Comparison of ENCODE assay signal across 1 cellular context in the genomic region with DNA sequence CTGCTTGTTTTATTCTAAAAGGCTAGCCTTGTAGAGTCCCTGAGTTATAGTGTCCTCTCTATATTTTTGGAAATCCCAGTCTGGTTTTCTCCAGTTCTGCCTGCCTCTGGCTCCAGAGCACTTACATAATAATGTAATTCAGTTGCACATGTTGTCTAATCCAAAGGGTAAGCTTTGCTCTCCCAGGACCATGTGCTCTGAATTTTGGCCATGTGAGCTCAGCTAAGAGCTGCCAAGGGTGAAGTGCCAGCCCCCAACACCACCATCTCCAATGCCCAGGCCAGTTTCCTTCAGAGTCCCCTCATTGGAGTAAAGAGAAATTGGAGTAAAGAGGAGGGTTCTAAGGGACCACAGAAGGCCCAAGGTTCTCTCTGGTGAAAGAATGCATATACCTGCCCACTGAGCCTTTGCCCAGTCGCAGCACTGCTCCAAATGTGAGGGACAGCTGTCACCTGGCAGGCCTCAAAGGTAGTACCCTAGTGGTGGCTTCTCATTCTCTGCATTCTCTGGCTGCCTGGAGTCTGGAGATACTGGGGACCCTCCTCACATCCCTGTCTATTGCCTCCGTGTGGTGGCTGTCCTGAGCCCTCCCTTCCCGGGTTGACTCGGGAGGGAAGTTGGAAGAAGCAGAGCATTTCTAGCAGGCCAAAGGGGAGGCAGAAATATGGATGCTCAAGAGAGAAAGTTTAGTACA.
TF ChIP-seq lines count a peak whose summit lies in the region.

No MANE protein-coding gene starts in this region.

TF ChIP-seq in SK-N-SH treated with all-trans-retinoic acid at 6 μM for 48 hours, 23 proteins besides CTCF, POLR2A, EP300 and RAD21 (continued from another document):
- TF ChIP-seq PPARA (CRISPR knock-in tag; IDR thresholded peaks at IDR 0.05; ENCODE audit: borderline replicate concordance) = no peak
- no peak for TF ChIP-seq ZC3H10 (CRISPR knock-in tag; IDR thresholded peaks at IDR 0.05)
- TF ChIP-seq, protein P1, sequence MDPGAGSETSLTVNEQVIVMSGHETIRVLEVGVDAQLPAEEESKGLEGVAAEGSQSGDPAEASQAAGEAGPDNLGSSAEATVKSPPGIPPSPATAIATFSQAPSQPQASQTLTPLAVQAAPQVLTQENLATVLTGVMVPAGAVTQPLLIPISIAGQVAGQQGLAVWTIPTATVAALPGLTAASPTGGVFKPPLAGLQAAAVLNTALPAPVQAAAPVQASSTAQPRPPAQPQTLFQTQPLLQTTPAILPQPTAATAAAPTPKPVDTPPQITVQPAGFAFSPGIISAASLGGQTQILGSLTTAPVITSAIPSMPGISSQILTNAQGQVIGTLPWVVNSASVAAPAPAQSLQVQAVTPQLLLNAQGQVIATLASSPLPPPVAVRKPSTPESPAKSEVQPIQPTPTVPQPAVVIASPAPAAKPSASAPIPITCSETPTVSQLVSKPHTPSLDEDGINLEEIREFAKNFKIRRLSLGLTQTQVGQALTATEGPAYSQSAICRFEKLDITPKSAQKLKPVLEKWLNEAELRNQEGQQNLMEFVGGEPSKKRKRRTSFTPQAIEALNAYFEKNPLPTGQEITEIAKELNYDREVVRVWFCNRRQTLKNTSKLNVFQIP (CRISPR knock-in tag; IDR thresholded peaks at IDR 0.05; ENCODE audit: borderline replicate concordance, low read depth) = no peak
- TF ChIP-seq ESRRG (CRISPR knock-in tag; IDR thresholded peaks at IDR 0.05) = no peak
- TF ChIP-seq, protein P2, sequence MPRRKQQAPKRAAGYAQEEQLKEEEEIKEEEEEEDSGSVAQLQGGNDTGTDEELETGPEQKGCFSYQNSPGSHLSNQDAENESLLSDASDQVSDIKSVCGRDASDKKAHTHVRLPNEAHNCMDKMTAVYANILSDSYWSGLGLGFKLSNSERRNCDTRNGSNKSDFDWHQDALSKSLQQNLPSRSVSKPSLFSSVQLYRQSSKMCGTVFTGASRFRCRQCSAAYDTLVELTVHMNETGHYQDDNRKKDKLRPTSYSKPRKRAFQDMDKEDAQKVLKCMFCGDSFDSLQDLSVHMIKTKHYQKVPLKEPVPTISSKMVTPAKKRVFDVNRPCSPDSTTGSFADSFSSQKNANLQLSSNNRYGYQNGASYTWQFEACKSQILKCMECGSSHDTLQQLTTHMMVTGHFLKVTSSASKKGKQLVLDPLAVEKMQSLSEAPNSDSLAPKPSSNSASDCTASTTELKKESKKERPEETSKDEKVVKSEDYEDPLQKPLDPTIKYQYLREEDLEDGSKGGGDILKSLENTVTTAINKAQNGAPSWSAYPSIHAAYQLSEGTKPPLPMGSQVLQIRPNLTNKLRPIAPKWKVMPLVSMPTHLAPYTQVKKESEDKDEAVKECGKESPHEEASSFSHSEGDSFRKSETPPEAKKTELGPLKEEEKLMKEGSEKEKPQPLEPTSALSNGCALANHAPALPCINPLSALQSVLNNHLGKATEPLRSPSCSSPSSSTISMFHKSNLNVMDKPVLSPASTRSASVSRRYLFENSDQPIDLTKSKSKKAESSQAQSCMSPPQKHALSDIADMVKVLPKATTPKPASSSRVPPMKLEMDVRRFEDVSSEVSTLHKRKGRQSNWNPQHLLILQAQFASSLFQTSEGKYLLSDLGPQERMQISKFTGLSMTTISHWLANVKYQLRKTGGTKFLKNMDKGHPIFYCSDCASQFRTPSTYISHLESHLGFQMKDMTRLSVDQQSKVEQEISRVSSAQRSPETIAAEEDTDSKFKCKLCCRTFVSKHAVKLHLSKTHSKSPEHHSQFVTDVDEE (CRISPR knock-in tag; IDR thresholded peaks at IDR 0.05) = no peak
- no peak for TF ChIP-seq CSDC2 (CRISPR knock-in tag; IDR thresholded peaks at IDR 0.05)
- TF ChIP-seq ZNF8 (CRISPR knock-in tag; IDR thresholded peaks at IDR 0.05) = no peak
- TF ChIP-seq, protein P3, sequence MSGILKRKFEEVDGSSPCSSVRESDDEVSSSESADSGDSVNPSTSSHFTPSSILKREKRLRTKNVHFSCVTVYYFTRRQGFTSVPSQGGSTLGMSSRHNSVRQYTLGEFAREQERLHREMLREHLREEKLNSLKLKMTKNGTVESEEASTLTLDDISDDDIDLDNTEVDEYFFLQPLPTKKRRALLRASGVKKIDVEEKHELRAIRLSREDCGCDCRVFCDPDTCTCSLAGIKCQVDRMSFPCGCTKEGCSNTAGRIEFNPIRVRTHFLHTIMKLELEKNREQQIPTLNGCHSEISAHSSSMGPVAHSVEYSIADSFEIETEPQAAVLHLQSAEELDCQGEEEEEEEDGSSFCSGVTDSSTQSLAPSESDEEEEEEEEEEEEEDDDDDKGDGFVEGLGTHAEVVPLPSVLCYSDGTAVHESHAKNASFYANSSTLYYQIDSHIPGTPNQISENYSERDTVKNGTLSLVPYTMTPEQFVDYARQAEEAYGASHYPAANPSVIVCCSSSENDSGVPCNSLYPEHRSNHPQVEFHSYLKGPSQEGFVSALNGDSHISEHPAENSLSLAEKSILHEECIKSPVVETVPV (CRISPR knock-in tag; IDR thresholded peaks at IDR 0.05) = no peak
- TF ChIP-seq, protein P4, sequence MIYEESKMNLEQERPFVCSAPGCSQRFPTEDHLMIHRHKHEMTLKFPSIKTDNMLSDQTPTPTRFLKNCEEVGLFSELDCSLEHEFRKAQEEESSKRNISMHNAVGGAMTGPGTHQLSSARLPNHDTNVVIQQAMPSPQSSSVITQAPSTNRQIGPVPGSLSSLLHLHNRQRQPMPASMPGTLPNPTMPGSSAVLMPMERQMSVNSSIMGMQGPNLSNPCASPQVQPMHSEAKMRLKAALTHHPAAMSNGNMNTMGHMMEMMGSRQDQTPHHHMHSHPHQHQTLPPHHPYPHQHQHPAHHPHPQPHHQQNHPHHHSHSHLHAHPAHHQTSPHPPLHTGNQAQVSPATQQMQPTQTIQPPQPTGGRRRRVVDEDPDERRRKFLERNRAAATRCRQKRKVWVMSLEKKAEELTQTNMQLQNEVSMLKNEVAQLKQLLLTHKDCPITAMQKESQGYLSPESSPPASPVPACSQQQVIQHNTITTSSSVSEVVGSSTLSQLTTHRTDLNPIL (CRISPR knock-in tag; IDR thresholded peaks at IDR 0.05; ENCODE audit: low read depth) = no peak
- TF ChIP-seq ZFP3 (CRISPR knock-in tag; IDR thresholded peaks at IDR 0.05) = no peak
- no peak for TF ChIP-seq BACH2 (CRISPR knock-in tag; IDR thresholded peaks at IDR 0.05; ENCODE audit: borderline replicate concordance)
- TF ChIP-seq ZFP30 (CRISPR knock-in tag; IDR thresholded peaks at IDR 0.05) = no peak
- TF ChIP-seq ISL1 (CRISPR knock-in tag; IDR thresholded peaks at IDR 0.05) = no peak
- TF ChIP-seq GLIS3 (CRISPR knock-in tag; IDR thresholded peaks at IDR 0.05) = no peak
- no peak for TF ChIP-seq ZNF70 (CRISPR knock-in tag; IDR thresholded peaks at IDR 0.05)
